Comparison of ENCODE assay signal across 1 cellular context in genomic region chr19:55279773-55280643, GRCh38.
TF ChIP-seq lines count a peak whose summit lies in the region.

Gene HSPBP1, minus strand, starts transcription at chr19:55280110. Its CDS starts 502 bp downstream, at chr19:55279608.

TF ChIP-seq in HepG2, 621 proteins besides CTCF, POLR2A, EP300 and RAD21 (continued from another document and continues in another):
- peak; percentile 90 for TF ChIP-seq ZBTB40 (IDR thresholded peaks at IDR 0.05)
- 0 out of 2 replicates have a peak, but pooled peaks have one; percentile 31 for TF ChIP-seq ZBTB40 (CRISPR knock-in tag; IDR thresholded peaks at IDR 0.05)
- TF ChIP-seq SNAPC5 (CRISPR knock-in tag; IDR thresholded peaks at IDR 0.05; ENCODE audit: borderline replicate concordance): no peak
- TF ChIP-seq ZNF687 (CRISPR knock-in tag; IDR thresholded peaks at IDR 0.05): peak; percentile 77
- 0 out of 2 replicates have a peak, but pooled peaks have one; percentile 50 for TF ChIP-seq ZBTB7A (CRISPR knock-in tag; IDR thresholded peaks at IDR 0.05)
- 0 out of 2 replicates have a peak, but pooled peaks have one; percentile 38 for TF ChIP-seq MEIS2 (CRISPR knock-in tag; IDR thresholded peaks at IDR 0.05)
- TF ChIP-seq FOXO4 (CRISPR knock-in tag; conservative IDR thresholded peaks at IDR 0.05): no peak
- TF ChIP-seq ELF4 (CRISPR knock-in tag; IDR thresholded peaks at IDR 0.05; ENCODE audit: borderline replicate concordance): peak; percentile 28; the same call in 1 of the 2 replicates
- TF ChIP-seq POLR2AphosphoS5 (IDR thresholded peaks at IDR 0.05; ENCODE audit: low read depth, low read length): peak; percentile 58; the same call in 1 of the 2 replicates
- peak; percentile 81; the same call in 1 of the 2 replicates for TF ChIP-seq PRDM10 (CRISPR knock-in tag; IDR thresholded peaks at IDR 0.05; ENCODE audit: low read depth)
- TF ChIP-seq ZBTB20 (CRISPR knock-in tag; IDR thresholded peaks at IDR 0.05; ENCODE audit: borderline replicate concordance, low read depth): peak; percentile 64; the same call in 1 of the 2 replicates
- no peak for TF ChIP-seq ZFP36L1 (CRISPR knock-in tag; IDR thresholded peaks at IDR 0.05)
- no peak for TF ChIP-seq SOX6 (IDR thresholded peaks at IDR 0.05)
- TF ChIP-seq SOX6 (CRISPR knock-in tag; IDR thresholded peaks at IDR 0.05): peak; percentile 52; the same call in 1 of the 2 replicates
- TF ChIP-seq ARID4A (CRISPR knock-in tag; IDR thresholded peaks at IDR 0.05; ENCODE audit: borderline replicate concordance): peak; percentile 97
- peak; percentile 52; the same call in 1 of the 2 replicates for TF ChIP-seq PITX1 (CRISPR knock-in tag; IDR thresholded peaks at IDR 0.05)
- TF ChIP-seq RERE (CRISPR knock-in tag; IDR thresholded peaks at IDR 0.05; ENCODE audit: low read depth): no peak
- no peak for TF ChIP-seq ZBTB3 (CRISPR knock-in tag; IDR thresholded peaks at IDR 0.05; ENCODE audit: borderline replicate concordance, low read depth)
